16 cellular contexts compared by ENCODE assay signal in the genomic region with DNA sequence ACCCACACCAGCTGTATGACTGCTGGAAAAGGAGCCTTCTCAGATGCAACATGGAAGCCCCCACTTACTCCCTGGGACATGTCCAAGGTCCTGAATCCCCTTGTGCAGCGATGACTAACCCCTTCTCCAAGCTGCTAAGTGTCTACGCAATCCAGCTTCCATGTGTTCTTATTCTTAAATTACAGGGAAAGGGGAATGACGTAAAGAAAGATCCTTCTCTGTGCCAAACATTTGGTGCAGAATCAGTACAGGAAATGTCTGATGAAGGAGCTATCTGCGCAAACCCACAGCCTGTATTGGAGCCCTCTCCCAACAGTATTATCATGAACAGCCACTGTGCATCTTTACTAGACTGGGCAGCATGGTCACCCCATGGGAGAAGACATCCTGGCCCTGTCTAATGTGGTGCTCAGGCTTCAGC.
DNase-seq lines count a peak whose midpoint lies in the region; ATAC-seq, FAIRE-seq and TF ChIP-seq lines count a peak whose summit lies in the region.
"Had no signal": no experiment of that assay in that cellular context is flagged by ENCODE, and none has a peak within 500 bp of the region (broad histone marks: within the 10 kb centered on the region; RNA-seq: fewer than 3 reads in every experiment).

No MANE protein-coding gene starts in this region.

- DNase-seq in HepG2 (ENCODE audit: low spot score) (no peak), right lobe of liver (no peak), cardiac fibroblast (ENCODE audit: low read depth in 2 of 2) (peak; percentile 76 to 85), iPS-NIHi7 (ENCODE audit: extremely low spot score) (peak; percentile 24), cerebellar cortex (ENCODE audit: low spot score) (no peak), RWPE1 (ENCODE audit: low spot score) (no peak), pons (ENCODE audit: low spot score) (no peak)
- DNase-seq in activated CD4-positive, alpha-beta T cell treated with anti-CD3 and anti-CD28 coated beads for 4 hours, result no peak
- DNase-seq: activated CD8-positive, alpha-beta memory T cell treated with anti-CD3 and anti-CD28 coated beads for 24 hours; NCI-H1417 treated with DMSO at 0.1 percent for 48 hours; NCI-H526; SHP77; spleen; transverse colon had no signal

- POLR2A ChIA-PET in HepG2 (lab: Yijun Ruan, JAX), result no interaction called here
- POLR2A ChIA-PET in RWPE1 (lab: Yijun Ruan, JAX; ENCODE audit: low non-redundant PET), result no interaction called here

- intact Hi-C loops in HepG2 (cut with micrococcal nuclease; ENCODE audit: unreplicated experiment), result no loop called here
- intact Hi-C loops in right lobe of liver (cut with DNase I), result no loop called here

- H3K9ac ChIP-seq in HepG2 (ENCODE audit: insufficient read depth, low read depth, low read length), result no peak overlapping the region

- H3K4me1 ChIP-seq in HepG2 (ENCODE audit: insufficient read depth, low read length) (no peaks in the 10 kb centered on the region), right lobe of liver (no peaks in the 10 kb centered on the region)
- H3K4me1 ChIP-seq: spleen, transverse colon had no signal

- no peak for TF ChIP-seq POLR2A in HepG2 (IDR thresholded peaks at IDR 0.05; ENCODE audit: insufficient read depth in 1 of 2, low read depth in 2 of 2, low read length in 2 of 2)
- TF ChIP-seq POLR2A in right lobe of liver (IDR thresholded peaks at IDR 0.05), result no peak

- H3K9me3 ChIP-seq in HepG2 (ENCODE audit: low read length) (no peaks in the 10 kb centered on the region), right lobe of liver (no peaks in the 10 kb centered on the region)
- H3K9me3 ChIP-seq: spleen, transverse colon had no signal

- H3K36me3 ChIP-seq in HepG2 (replicated peaks in 1 of 2; ENCODE audit: control insufficient read depth in 1 of 2, insufficient read depth in 2 of 2, low read length in 2 of 2) (peaks cover 0 to 10% of the 10 kb centered on the region in 2 experiments; a peak in 1 of 5 replicates), right lobe of liver (no peaks in the 10 kb centered on the region)
- H3K36me3 ChIP-seq: transverse colon had no signal

- H3K4me2 ChIP-seq in HepG2 (ENCODE audit: low read depth, low read length), result no peak overlapping the region

- WGBS in HepG2 (ENCODE audit: low lambda C conversion rate), result 100% methylated on average over 4 of the region's 4 CpGs
- 97% methylated on average over 3 of the region's 4 CpGs for WGBS in right lobe of liver (ENCODE audit: insufficient coverage, low coverage, low lambda C conversion rate, missing lambda C conversion rate)

- no peak for TF ChIP-seq CTCF in HepG2 (CRISPR knock-in tag; IDR thresholded peaks at IDR 0.05)
- no peak for TF ChIP-seq CTCF in right lobe of liver (IDR thresholded peaks at IDR 0.05)
- no peak for TF ChIP-seq CTCF in cardiac fibroblast (IDR thresholded peaks at IDR 0.05; ENCODE audit: low read depth, low read length)
- no peak for TF ChIP-seq CTCF in RWPE1 (conservative IDR thresholded peaks at IDR 0.05; ENCODE audit: low read depth)

- no peak for TF ChIP-seq EP300 in HepG2 (IDR thresholded peaks at IDR 0.05; ENCODE audit: low read depth in 2 of 2, low read length in 2 of 2)
- no peak for TF ChIP-seq EP300 in HepG2 (CRISPR knock-in tag; IDR thresholded peaks at IDR 0.05; ENCODE audit: borderline replicate concordance)

- no peaks in the 10 kb centered on the region for H4K20me1 ChIP-seq in HepG2 (ENCODE audit: insufficient read depth, low read length)

- CTCF ChIA-PET in HepG2 (lab: Yijun Ruan, JAX; ENCODE audit: low intra/inter-chr PET ratio, low total read pairs) (no interaction called here), RWPE1 (lab: Yijun Ruan, JAX) (no interaction called here)

- in situ Hi-C loops in HepG2 (cut with HindIII; ENCODE audit: extremely low pct_ligation_motif_present, low pct_unique_long_range_greater_than_20kb), result no loop called here

- no peak for FAIRE-seq in HepG2 (lab: Jason Lieb, UNC)
- FAIRE-seq: H1, TTC549 had no signal

- no peaks in the 10 kb centered on the region for H3K79me2 ChIP-seq in HepG2 (ENCODE audit: insufficient read depth, low read length)

- TF ChIP-seq RAD21 in HepG2 (CRISPR knock-in tag; IDR thresholded peaks at IDR 0.05), result no peak

- ATAC-seq in HepG2 (no peak), right lobe of liver (no peak)

- no peak overlapping the region for H3K4me3 ChIP-seq in HepG2 (replicated peaks in 1 of 3; ENCODE audit: insufficient read depth in 1 of 3, low read depth in 2 of 3, low read length in 3 of 3)
- no peak overlapping the region for H3K4me3 ChIP-seq in right lobe of liver
- no peak overlapping the region for H3K4me3 ChIP-seq in cardiac fibroblast (replicated peaks in 1 of 2; ENCODE audit: low read depth in 2 of 2, low read length in 2 of 2)
- H3K4me3 ChIP-seq: spleen, transverse colon had no signal

- BruUV-seq in HepG2 (replicated peaks; lab: Mats Ljungman, UMichigan), result no TSS peak

- H3K27ac ChIP-seq in HepG2 (ENCODE audit: extremely low read length, insufficient read depth, low read length) (no peak overlapping the region), right lobe of liver (no peak overlapping the region), RWPE1 (no peak overlapping the region)
- H3K27ac ChIP-seq: spleen had no signal

- H3K27me3 ChIP-seq in HepG2 (ENCODE audit: control insufficient read depth in 1 of 2, insufficient read depth in 2 of 2, low read length in 2 of 2) (no peaks in the 10 kb centered on the region), right lobe of liver (no peaks in the 10 kb centered on the region)
- H3K27me3 ChIP-seq: spleen, transverse colon had no signal

- H2AFZ ChIP-seq in HepG2 (ENCODE audit: low read length), result no peak overlapping the region

TF ChIP-seq in HepG2, 621 proteins besides CTCF, POLR2A, EP300 and RAD21 (continues in another document):
- TF ChIP-seq ELF4 (CRISPR knock-in tag; IDR thresholded peaks at IDR 0.05; ENCODE audit: borderline replicate concordance) (no peak), ZMYM2 (CRISPR knock-in tag; IDR thresholded peaks at IDR 0.05) (no peak), SYNCRIP (IDR thresholded peaks at IDR 0.05; ENCODE audit: insufficient read depth, low read depth, low read length) (no peak), ZNF10 (CRISPR knock-in tag; IDR thresholded peaks at IDR 0.05; ENCODE audit: borderline replicate concordance, low read depth) (no peak), ZNF24 (IDR thresholded peaks at IDR 0.05) (no peak)
- TF ChIP-seq, protein P1, sequence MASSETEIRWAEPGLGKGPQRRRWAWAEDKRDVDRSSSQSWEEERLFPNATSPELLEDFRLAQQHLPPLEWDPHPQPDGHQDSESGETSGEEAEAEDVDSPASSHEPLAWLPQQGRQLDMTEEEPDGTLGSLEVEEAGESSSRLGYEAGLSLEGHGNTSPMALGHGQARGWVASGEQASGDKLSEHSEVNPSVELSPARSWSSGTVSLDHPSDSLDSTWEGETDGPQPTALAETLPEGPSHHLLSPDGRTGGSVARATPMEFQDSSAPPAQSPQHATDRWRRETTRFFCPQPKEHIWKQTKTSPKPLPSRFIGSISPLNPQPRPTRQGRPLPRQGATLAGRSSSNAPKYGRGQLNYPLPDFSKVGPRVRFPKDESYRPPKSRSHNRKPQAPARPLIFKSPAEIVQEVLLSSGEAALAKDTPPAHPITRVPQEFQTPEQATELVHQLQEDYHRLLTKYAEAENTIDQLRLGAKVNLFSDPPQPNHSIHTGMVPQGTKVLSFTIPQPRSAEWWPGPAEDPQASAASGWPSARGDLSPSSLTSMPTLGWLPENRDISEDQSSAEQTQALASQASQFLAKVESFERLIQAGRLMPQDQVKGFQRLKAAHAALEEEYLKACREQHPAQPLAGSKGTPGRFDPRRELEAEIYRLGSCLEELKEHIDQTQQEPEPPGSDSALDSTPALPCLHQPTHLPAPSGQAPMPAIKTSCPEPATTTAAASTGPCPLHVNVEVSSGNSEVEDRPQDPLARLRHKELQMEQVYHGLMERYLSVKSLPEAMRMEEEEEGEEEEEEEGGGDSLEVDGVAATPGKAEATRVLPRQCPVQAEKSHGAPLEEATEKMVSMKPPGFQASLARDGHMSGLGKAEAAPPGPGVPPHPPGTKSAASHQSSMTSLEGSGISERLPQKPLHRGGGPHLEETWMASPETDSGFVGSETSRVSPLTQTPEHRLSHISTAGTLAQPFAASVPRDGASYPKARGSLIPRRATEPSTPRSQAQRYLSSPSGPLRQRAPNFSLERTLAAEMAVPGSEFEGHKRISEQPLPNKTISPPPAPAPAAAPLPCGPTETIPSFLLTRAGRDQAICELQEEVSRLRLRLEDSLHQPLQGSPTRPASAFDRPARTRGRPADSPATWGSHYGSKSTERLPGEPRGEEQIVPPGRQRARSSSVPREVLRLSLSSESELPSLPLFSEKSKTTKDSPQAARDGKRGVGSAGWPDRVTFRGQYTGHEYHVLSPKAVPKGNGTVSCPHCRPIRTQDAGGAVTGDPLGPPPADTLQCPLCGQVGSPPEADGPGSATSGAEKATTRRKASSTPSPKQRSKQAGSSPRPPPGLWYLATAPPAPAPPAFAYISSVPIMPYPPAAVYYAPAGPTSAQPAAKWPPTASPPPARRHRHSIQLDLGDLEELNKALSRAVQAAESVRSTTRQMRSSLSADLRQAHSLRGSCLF (CRISPR knock-in tag; IDR thresholded peaks at IDR 0.05; ENCODE audit: borderline replicate concordance), result no peak
- TF ChIP-seq, protein P2, sequence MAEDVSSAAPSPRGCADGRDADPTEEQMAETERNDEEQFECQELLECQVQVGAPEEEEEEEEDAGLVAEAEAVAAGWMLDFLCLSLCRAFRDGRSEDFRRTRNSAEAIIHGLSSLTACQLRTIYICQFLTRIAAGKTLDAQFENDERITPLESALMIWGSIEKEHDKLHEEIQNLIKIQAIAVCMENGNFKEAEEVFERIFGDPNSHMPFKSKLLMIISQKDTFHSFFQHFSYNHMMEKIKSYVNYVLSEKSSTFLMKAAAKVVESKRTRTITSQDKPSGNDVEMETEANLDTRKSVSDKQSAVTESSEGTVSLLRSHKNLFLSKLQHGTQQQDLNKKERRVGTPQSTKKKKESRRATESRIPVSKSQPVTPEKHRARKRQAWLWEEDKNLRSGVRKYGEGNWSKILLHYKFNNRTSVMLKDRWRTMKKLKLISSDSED (CRISPR knock-in tag; IDR thresholded peaks at IDR 0.05), result no peak

Comparison
In these comparisons a context has a peak if more than half of its experiments do, and no peak if none do; other contexts are left out.
1. DNase-seq: peak in cardiac fibroblast (2 of 2) and iPS-NIHi7 (single experiment); none in HepG2 (single experiment), right lobe of liver (0 of 3), cerebellar cortex (single experiment), RWPE1 (single experiment), pons (single experiment) and activated CD4-positive, alpha-beta T cell treated with anti-CD3 and anti-CD28 coated beads for 4 hours (0 of 2).